Comparison of ENCODE assay signal across 8 cellular contexts in the genomic region with DNA sequence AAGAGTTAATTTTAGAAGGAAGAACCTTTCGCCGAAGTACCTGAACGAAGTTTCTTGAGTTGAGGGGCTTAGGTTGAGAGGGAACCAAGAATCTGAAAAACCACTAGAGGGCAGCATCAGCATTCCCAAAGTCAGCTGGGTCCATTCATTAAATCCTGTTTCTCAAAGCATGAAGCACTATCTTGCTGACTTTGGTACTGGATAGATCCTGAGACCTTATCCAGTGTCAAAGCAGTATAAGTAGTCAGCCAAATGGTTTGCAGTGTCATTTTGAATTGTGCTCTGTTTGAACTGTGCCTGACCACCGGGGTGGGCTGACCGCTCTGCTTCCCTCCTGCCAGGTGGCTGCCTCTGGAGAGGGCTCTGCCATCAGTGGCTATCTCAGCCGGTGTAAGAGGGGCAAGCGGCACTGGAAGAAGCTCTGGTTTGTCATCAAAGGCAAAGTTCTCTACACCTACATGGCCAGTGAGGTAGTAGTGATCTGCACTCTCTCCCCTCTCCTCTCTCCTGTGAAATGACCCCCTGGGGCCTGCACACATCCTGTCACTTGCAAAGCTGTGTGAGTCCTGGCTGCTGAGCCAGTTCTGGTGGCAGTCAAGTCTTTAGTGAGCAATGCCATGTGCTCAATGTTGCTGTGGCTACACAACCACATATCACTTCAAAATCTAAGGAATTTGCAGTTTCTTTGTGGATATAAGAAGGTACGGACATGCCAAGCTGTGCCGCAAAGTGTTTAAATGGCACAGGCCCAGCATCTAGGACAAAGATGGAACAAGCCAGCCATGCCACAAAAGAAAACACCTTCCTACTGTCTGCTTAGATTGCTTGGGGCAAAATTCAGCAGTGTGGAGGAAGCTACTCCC. TPM values are rescaled to one million over a fixed set of nuclear protein-coding genes. Genes with fewer than 3 reads are reported as not detected.
DNase-seq lines count a peak whose midpoint lies in the region; ATAC-seq, FAIRE-seq and TF ChIP-seq lines count a peak whose summit lies in the region.

No MANE protein-coding gene starts in this region.

- no peaks in the 10 kb centered on the region for H3K27me3 ChIP-seq in pancreas

- DNase-seq in A172 (ENCODE audit: low spot score) (peak; percentile 68), EH (ENCODE audit: low read depth) (peak; percentile 68), NCI-H1048 (lab: John Stamatoyannopoulos, UW) (peak; percentile 12), SW480 (ENCODE audit: low spot score) (peak; percentile 30), foreskin fibroblast (peak; percentile 44 to 81), pancreas (peak in 1 of 6 donors; percentile 39)

- TF ChIP-seq CTCF in foreskin fibroblast (IDR thresholded peaks at IDR 0.05; ENCODE audit: low read depth, low read length) (peak; percentile 71), pancreas (IDR thresholded peaks at IDR 0.05) (peak; percentile 43 to 77 (median 64))

- no peak overlapping the region for H3K4me3 ChIP-seq in foreskin fibroblast (ENCODE audit: low read depth in 1 of 2, low read length in 2 of 2)
- H3K4me3 ChIP-seq in pancreas, result no peak overlapping the region

- no peak for FAIRE-seq in pancreas (lab: Jason Lieb, UNC)

- H3K36me3 ChIP-seq in pancreas, result no peaks in the 10 kb centered on the region

- WGBS in pancreas, 2 donors, result 53 to 56% methylated on average over 9 of the region's 9 CpGs

- no peaks in the 10 kb centered on the region for H3K9me3 ChIP-seq in pancreas

- intact Hi-C loops in pancreas (cut with DNase I), result no loop called here

- H3K4me1 ChIP-seq in pancreas, result no peaks in the 10 kb centered on the region

- H3K27ac ChIP-seq in pancreas, result no peak overlapping the region

- ATAC-seq in pancreas, result peak in 3 of 4 donors; percentile 60 to 74 (median 65)
- ATAC-seq in HG02588 (IDR thresholded peaks at IDR 0.05; ENCODE audit: unreplicated experiment), result no peak
- no peak for ATAC-seq in GM19467 (IDR thresholded peaks at IDR 0.05; ENCODE audit: unreplicated experiment)

RNA-seq across cellular contexts. Expression of a gene that starts 21.4 kb away (rescaled TPM):
- 20.3 and 24.4 TPM in 2 replicates for total RNA-seq in A172 (2014; rRNA removed; shearing (Covaris generic))
- 10 to 100 TPM; 13.6 to 25.1 (median 15.2) TPM for total RNA-seq in pancreas
- polyA plus RNA-seq in pancreas, result 1 to 10 TPM; 5.4 to 8.8 TPM

Comparison
In these comparisons a context has a peak if more than half of its experiments do, and no peak if none do; other contexts are left out.
1. ATAC-seq: peak in pancreas (3 of 4); none in HG02588 (single experiment) and GM19467 (single experiment).